2 cellular contexts compared by ENCODE assay signal in the genomic region with DNA sequence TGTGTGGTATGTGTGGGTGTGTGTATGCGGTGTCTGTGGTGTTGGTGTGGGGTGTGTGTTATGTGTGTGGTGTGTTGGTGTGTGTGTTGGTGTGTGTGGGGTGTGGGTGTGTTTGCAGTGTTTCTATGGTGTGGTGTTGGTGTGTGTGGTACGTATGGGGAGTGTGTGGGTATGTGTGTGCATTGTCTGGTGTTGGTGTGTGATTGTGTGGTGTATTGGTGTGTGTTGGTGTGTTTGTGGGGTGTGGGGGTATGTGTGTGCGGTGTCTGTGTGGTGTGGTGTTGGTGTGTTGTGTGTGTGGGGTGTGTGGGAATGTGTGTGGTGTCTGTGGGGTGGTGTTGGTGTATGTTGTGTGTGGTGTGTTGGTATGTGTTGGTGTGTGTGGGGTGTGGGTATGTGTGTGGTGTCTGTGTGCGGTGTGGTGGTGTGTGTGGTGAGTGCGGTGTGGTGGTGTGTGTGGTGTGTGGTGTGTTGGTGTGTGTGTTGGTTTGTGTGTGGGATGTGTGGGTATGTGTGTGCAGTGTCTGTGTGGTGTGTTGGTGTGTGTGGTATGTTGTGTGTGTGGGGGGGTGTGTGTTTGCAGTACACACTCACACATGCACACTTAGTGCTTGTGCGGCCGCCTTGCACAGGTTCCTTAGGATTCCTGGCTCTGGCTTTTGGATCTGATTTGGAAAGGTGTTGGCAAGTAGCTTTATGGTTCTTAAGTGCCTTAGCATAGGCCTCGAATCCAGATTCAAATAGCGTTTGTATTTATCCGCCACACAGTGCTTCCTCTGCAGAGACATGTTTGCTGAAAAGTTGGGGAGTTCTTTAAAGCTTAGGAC.
TF ChIP-seq lines count a peak whose summit lies in the region.

No MANE protein-coding gene starts in this region.

TF ChIP-seq in HepG2, 621 proteins besides CTCF, POLR2A, EP300 and RAD21:
- TF ChIP-seq, protein P1, sequence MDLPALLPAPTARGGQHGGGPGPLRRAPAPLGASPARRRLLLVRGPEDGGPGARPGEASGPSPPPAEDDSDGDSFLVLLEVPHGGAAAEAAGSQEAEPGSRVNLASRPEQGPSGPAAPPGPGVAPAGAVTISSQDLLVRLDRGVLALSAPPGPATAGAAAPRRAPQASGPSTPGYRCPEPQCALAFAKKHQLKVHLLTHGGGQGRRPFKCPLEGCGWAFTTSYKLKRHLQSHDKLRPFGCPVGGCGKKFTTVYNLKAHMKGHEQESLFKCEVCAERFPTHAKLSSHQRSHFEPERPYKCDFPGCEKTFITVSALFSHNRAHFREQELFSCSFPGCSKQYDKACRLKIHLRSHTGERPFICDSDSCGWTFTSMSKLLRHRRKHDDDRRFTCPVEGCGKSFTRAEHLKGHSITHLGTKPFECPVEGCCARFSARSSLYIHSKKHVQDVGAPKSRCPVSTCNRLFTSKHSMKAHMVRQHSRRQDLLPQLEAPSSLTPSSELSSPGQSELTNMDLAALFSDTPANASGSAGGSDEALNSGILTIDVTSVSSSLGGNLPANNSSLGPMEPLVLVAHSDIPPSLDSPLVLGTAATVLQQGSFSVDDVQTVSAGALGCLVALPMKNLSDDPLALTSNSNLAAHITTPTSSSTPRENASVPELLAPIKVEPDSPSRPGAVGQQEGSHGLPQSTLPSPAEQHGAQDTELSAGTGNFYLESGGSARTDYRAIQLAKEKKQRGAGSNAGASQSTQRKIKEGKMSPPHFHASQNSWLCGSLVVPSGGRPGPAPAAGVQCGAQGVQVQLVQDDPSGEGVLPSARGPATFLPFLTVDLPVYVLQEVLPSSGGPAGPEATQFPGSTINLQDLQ (CRISPR knock-in tag; IDR thresholded peaks at IDR 0.05): no peak
- TF ChIP-seq ZNF546 (CRISPR knock-in tag; conservative IDR thresholded peaks at IDR 0.05): no peak
- TF ChIP-seq AKAP8 (CRISPR knock-in tag; IDR thresholded peaks at IDR 0.05): no peak
- TF ChIP-seq, protein P2, sequence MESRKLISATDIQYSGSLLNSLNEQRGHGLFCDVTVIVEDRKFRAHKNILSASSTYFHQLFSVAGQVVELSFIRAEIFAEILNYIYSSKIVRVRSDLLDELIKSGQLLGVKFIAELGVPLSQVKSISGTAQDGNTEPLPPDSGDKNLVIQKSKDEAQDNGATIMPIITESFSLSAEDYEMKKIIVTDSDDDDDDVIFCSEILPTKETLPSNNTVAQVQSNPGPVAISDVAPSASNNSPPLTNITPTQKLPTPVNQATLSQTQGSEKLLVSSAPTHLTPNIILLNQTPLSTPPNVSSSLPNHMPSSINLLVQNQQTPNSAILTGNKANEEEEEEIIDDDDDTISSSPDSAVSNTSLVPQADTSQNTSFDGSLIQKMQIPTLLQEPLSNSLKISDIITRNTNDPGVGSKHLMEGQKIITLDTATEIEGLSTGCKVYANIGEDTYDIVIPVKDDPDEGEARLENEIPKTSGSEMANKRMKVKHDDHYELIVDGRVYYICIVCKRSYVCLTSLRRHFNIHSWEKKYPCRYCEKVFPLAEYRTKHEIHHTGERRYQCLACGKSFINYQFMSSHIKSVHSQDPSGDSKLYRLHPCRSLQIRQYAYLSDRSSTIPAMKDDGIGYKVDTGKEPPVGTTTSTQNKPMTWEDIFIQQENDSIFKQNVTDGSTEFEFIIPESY (CRISPR knock-in tag; IDR thresholded peaks at IDR 0.05): peak; percentile 55; the same call in 1 of the 2 replicates
- 0 out of 2 replicates have a peak, but pooled peaks have one; percentile 46 for TF ChIP-seq HNRNPL (IDR thresholded peaks at IDR 0.05; ENCODE audit: low read depth, low read length)
- TF ChIP-seq MEIS1 (CRISPR knock-in tag; IDR thresholded peaks at IDR 0.05; ENCODE audit: borderline replicate concordance): no peak
- TF ChIP-seq, protein P3, sequence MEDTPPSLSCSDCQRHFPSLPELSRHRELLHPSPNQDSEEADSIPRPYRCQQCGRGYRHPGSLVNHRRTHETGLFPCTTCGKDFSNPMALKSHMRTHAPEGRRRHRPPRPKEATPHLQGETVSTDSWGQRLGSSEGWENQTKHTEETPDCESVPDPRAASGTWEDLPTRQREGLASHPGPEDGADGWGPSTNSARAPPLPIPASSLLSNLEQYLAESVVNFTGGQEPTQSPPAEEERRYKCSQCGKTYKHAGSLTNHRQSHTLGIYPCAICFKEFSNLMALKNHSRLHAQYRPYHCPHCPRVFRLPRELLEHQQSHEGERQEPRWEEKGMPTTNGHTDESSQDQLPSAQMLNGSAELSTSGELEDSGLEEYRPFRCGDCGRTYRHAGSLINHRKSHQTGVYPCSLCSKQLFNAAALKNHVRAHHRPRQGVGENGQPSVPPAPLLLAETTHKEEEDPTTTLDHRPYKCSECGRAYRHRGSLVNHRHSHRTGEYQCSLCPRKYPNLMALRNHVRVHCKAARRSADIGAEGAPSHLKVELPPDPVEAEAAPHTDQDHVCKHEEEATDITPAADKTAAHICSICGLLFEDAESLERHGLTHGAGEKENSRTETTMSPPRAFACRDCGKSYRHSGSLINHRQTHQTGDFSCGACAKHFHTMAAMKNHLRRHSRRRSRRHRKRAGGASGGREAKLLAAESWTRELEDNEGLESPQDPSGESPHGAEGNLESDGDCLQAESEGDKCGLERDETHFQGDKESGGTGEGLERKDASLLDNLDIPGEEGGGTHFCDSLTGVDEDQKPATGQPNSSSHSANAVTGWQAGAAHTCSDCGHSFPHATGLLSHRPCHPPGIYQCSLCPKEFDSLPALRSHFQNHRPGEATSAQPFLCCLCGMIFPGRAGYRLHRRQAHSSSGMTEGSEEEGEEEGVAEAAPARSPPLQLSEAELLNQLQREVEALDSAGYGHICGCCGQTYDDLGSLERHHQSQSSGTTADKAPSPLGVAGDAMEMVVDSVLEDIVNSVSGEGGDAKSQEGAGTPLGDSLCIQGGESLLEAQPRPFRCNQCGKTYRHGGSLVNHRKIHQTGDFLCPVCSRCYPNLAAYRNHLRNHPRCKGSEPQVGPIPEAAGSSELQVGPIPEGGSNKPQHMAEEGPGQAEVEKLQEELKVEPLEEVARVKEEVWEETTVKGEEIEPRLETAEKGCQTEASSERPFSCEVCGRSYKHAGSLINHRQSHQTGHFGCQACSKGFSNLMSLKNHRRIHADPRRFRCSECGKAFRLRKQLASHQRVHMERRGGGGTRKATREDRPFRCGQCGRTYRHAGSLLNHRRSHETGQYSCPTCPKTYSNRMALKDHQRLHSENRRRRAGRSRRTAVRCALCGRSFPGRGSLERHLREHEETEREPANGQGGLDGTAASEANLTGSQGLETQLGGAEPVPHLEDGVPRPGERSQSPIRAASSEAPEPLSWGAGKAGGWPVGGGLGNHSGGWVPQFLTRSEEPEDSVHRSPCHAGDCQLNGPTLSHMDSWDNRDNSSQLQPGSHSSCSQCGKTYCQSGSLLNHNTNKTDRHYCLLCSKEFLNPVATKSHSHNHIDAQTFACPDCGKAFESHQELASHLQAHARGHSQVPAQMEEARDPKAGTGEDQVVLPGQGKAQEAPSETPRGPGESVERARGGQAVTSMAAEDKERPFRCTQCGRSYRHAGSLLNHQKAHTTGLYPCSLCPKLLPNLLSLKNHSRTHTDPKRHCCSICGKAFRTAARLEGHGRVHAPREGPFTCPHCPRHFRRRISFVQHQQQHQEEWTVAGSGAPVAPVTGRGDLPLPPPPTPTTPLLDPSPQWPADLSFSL (CRISPR knock-in tag; IDR thresholded peaks at IDR 0.05): peak; percentile 98

TF ChIP-seq in SK-N-SH, 30 proteins besides CTCF, POLR2A, EP300 and RAD21:
- TF ChIP-seq, protein P4, sequence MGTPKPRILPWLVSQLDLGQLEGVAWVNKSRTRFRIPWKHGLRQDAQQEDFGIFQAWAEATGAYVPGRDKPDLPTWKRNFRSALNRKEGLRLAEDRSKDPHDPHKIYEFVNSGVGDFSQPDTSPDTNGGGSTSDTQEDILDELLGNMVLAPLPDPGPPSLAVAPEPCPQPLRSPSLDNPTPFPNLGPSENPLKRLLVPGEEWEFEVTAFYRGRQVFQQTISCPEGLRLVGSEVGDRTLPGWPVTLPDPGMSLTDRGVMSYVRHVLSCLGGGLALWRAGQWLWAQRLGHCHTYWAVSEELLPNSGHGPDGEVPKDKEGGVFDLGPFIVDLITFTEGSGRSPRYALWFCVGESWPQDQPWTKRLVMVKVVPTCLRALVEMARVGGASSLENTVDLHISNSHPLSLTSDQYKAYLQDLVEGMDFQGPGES (IDR thresholded peaks at IDR 0.05; ENCODE audit: low read depth, low read length): no peak
- TF ChIP-seq RXRA (IDR thresholded peaks at IDR 0.05; ENCODE audit: borderline replicate concordance, low read depth): no peak
- TF ChIP-seq FOXM1 (IDR thresholded peaks at IDR 0.05; ENCODE audit: low read depth): no peak
- TF ChIP-seq, protein P5, sequence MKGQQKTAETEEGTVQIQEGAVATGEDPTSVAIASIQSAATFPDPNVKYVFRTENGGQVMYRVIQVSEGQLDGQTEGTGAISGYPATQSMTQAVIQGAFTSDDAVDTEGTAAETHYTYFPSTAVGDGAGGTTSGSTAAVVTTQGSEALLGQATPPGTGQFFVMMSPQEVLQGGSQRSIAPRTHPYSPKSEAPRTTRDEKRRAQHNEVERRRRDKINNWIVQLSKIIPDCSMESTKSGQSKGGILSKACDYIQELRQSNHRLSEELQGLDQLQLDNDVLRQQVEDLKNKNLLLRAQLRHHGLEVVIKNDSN (IDR thresholded peaks at IDR 0.05; ENCODE audit: borderline replicate concordance, low read depth): no peak
- TF ChIP-seq CHD2 (IDR thresholded peaks at IDR 0.05; ENCODE audit: low read length, partially characterized antibody): no peak
